Comparison of ENCODE assay signal across 8 cellular contexts in the genomic region with DNA sequence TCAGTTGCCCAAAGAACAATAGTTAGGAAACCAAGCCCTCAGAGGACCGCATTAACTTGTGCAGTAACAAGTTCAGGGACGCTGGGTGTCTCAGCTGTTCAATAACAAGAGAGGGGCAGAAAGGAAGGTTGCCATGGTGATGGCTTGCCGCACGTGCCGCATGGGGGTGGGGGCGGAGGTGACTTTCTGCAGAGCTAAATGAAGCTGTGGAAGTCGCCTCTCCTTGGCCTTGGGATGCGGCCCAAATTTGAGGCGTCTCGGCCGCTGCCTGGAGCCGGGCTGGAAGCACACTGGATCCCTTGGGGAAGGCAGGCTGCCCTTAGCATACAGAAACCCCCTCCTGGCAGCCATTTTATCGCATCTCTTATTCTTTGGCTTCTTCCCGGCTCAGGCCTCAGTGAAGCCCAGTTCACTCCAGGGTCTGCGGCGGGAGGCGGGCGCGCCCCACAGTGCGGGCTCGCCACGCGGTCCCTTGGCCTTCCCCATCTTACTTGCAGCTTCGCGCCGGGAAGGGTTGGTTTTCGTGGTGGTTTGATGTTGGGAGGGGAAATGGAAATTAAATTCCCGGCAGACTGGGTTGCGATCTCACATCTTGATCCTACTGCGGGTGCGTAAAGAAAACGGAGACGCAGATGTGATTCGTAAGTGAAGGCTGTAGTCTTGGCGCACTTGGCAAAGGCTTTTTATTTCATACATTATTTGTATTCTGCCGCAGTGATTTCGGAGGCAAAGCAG.
A peak's percentile ranks its signal among the peaks of the same experiment; 100 is the strongest.
DNase-seq lines count a peak whose midpoint lies in the region; ATAC-seq and TF ChIP-seq lines count a peak whose summit lies in the region.

No MANE protein-coding gene starts in this region.

- peak overlapping the region; percentile 51 for H3K4me3 ChIP-seq in WERI-Rb-1 (ENCODE audit: low read depth, low read length)

- no peak overlapping the region for H3K4me3 Mint-ChIP-seq in immature natural killer cell

- DNase-seq in WERI-Rb-1: peak; percentile 53
- DNase-seq in cardiac septum (ENCODE audit: low spot score): peak; percentile 74
- peak; percentile 75 for DNase-seq in posterior vena cava (ENCODE audit: low spot score)
- no peak for DNase-seq in NCI-H1694 treated with DMSO at 0.1 percent for 48 hours (lab: John Stamatoyannopoulos, UW)
- no peak for DNase-seq in HK-2 (ENCODE audit: unreplicated experiment)
- no peak for DNase-seq in immature natural killer cell

- peaks cover 7 to 10% (median 8%) of the 10 kb centered on the region in 3 donors for H3K27me3 Mint-ChIP-seq in immature natural killer cell (ENCODE audit: low read depth in 3 of 3)

- H3K27ac Mint-ChIP-seq in immature natural killer cell: no peak overlapping the region

- ATAC-seq in GM21786 (IDR thresholded peaks at IDR 0.05; ENCODE audit: unreplicated experiment): peak; percentile 69
- ATAC-seq in GM21367 (IDR thresholded peaks at IDR 0.05; ENCODE audit: unreplicated experiment): no peak

- peaks cover 0 to 13% (median under 1%) of the 10 kb centered on the region in 6 donors for H3K9me3 Mint-ChIP-seq in immature natural killer cell

- H3K27ac ChIP-seq in WERI-Rb-1: peak overlapping the region; percentile 57

- H3K36me3 Mint-ChIP-seq in immature natural killer cell: no peaks in the 10 kb centered on the region

- no peaks in the 10 kb centered on the region for H3K36me3 ChIP-seq in WERI-Rb-1

- no peaks in the 10 kb centered on the region for H3K9me3 ChIP-seq in WERI-Rb-1 (ENCODE audit: severe bottlenecking)

- H3K27me3 ChIP-seq in WERI-Rb-1 (ENCODE audit: insufficient read depth, low read depth, severe bottlenecking): no peaks in the 10 kb centered on the region

- H3K4me1 Mint-ChIP-seq in immature natural killer cell: no peaks in the 10 kb centered on the region

- intact Hi-C loops in cardiac septum (cut with DNase I): no loop called here
- intact Hi-C loops in posterior vena cava (cut with DNase I): no loop called here

- TF ChIP-seq CTCF in WERI-Rb-1 (IDR thresholded peaks at IDR 0.05; ENCODE audit: low read depth, low read length): no peak

Comparison
In these comparisons a context has a peak if more than half of its experiments do, and no peak if none do; other contexts are left out.
1. DNase-seq: peak in WERI-Rb-1 (single experiment), cardiac septum (single experiment) and posterior vena cava (single experiment); none in NCI-H1694 treated with DMSO at 0.1 percent for 48 hours (single experiment), HK-2 (single experiment) and immature natural killer cell (0 of 3).